ENCODE assay signal across 9 cellular contexts in the genomic region with DNA sequence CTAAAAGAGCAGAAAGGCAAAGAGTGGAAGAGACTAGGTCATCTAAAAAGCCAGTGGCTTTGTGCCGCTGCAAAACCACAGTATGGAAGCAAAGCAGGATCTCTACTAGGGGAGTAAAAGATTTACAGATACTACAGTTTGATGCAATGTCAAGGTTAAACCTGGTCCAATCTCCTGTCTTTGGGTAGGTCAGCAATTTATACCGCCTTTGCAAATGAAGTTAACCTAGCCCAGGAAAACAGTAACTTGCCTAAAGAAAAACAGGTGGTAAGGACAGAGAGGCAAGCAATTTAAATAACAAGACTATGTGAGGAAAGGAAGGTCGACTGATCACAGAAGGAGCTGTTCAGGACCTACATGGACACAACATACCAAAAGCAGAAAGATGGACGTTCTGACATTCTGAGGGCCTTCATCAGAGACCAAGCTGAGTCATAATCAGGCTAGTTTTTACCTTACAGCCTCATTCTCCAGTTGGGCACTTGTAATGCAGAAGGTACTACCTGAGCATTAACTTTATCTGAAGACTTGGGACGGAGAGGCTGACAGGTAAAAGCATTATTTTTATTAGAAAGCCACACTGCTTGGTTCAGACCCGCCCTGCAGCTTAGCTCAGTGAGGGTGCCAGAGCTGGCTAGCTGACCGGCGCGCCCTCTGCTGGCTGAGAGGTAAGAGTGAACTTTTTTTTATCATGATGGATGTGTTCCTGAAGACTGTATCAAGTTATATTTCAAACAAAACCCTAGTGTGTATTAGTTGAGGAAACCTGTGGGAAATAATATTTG. TPM values are rescaled to one million over a fixed set of nuclear protein-coding genes. Genes with fewer than 3 reads are reported as not detected.
DNase-seq lines count a peak whose midpoint lies in the region; ATAC-seq and TF ChIP-seq lines count a peak whose summit lies in the region.
"Had no signal": no experiment of that assay in that cellular context is flagged by ENCODE, and none has a peak within 500 bp of the region (broad histone marks: within the 10 kb centered on the region; RNA-seq: fewer than 3 reads in every experiment).

No MANE protein-coding gene starts in this region.

- H3K27ac Mint-ChIP-seq in naive thymus-derived CD4-positive, alpha-beta T cell: peak overlapping the region in 4 of 9 donors; percentile 38 to 88 (median 65)
- peak overlapping the region; percentile 52 for H3K27ac Mint-ChIP-seq in stimulated activated effector memory CD8-positive, alpha-beta T cell treated with anti-CD3 and anti-CD28 coated beads, Interleukin-12 subunit alpha, Interleukin-12 subunit beta, amount 100 ng/mL, for 72 hours

- H3K36me3 ChIP-seq in HUES48 (ENCODE audit: control insufficient read depth, insufficient read depth, low read length) (no peaks in the 10 kb centered on the region), OCI-LY7 (ENCODE audit: insufficient read depth, low read length) (no peaks in the 10 kb centered on the region)
- no peaks in the 10 kb centered on the region for H3K36me3 ChIP-seq in naive thymus-derived CD4-positive, alpha-beta T cell (ENCODE audit: control insufficient read depth in 2 of 3, insufficient read depth in 3 of 3, low read length in 3 of 3)

- H3K4me2 ChIP-seq in OCI-LY7 (ENCODE audit: low read length): peak overlapping the region; percentile 47

- H3K79me2 ChIP-seq in OCI-LY7 (ENCODE audit: insufficient read depth, low read depth, low read length): no peaks in the 10 kb centered on the region

- H3K4me3 ChIP-seq in HUES48 (ENCODE audit: low read depth, low read length) (peak overlapping the region; percentile 47), OCI-LY7 (ENCODE audit: low read depth, low read length, poor library complexity, severe bottlenecking) (peak overlapping the region; percentile 33)
- H3K4me3 ChIP-seq in naive thymus-derived CD4-positive, alpha-beta T cell (ENCODE audit: low read length): peak overlapping the region; percentile 31

- BruUV-seq in OCI-LY7 (replicated peaks; lab: Mats Ljungman, UMichigan): no TSS peak

- no peaks in the 10 kb centered on the region for H3K9me2 ChIP-seq in OCI-LY7 (ENCODE audit: insufficient read depth, low read length)

- H3K9me3 Mint-ChIP-seq in naive thymus-derived CD4-positive, alpha-beta T cell: no peaks in the 10 kb centered on the region
- H3K9me3 Mint-ChIP-seq in stimulated activated effector memory CD8-positive, alpha-beta T cell treated with anti-CD3 and anti-CD28 coated beads, Interleukin-12 subunit alpha, Interleukin-12 subunit beta, amount 100 ng/mL, for 72 hours: no peaks in the 10 kb centered on the region

- peak overlapping the region; percentile 83; the same call in 1 of the 2 replicates for H2AFZ ChIP-seq in OCI-LY7 (ENCODE audit: low read length)

- ATAC-seq in GM21367 (IDR thresholded peaks at IDR 0.05; ENCODE audit: unreplicated experiment) (peak; percentile 77), esophagus mucosa (peak; percentile 89)
- peak; percentile 93 for ATAC-seq in naive thymus-derived CD4-positive, alpha-beta T cell
- ATAC-seq in stimulated activated effector memory CD8-positive, alpha-beta T cell treated with anti-CD3 and anti-CD28 coated beads, Interleukin-12 subunit alpha, Interleukin-12 subunit beta, amount 100 ng/mL, for 72 hours: peak; percentile 89

- no peaks in the 10 kb centered on the region for H3K27me3 ChIP-seq in HUES48 (ENCODE audit: control insufficient read depth, insufficient read depth, low read length)
- no peaks in the 10 kb centered on the region for H3K27me3 ChIP-seq in naive thymus-derived CD4-positive, alpha-beta T cell (ENCODE audit: control insufficient read depth in 2 of 2, insufficient read depth in 2 of 2, low read length in 2 of 2)

- H3K9me3 ChIP-seq in HUES48 (ENCODE audit: control insufficient read depth, insufficient read depth, low read length) (no peaks in the 10 kb centered on the region), OCI-LY7 (ENCODE audit: low read length) (no peaks in the 10 kb centered on the region)
- no peaks in the 10 kb centered on the region for H3K9me3 ChIP-seq in naive thymus-derived CD4-positive, alpha-beta T cell (ENCODE audit: control insufficient read depth in 2 of 3, low read length in 3 of 3)

- H3K4me1 ChIP-seq in HUES48 (ENCODE audit: control insufficient read depth, insufficient read depth, low read length) (peaks cover 36% of the 10 kb centered on the region), OCI-LY7 (ENCODE audit: insufficient read depth, low read length, poor library complexity, severe bottlenecking) (peaks cover 7% of the 10 kb centered on the region)
- peaks cover 4 to 9% of the 10 kb centered on the region in 2 donors for H3K4me1 ChIP-seq in naive thymus-derived CD4-positive, alpha-beta T cell (ENCODE audit: control insufficient read depth in 2 of 2, insufficient read depth in 2 of 2, low read length in 2 of 2)

- peaks cover 0 to 6% (median 0%) of the 10 kb centered on the region in 5 donors for H3K27me3 Mint-ChIP-seq in naive thymus-derived CD4-positive, alpha-beta T cell

- no peak overlapping the region for H3K9ac ChIP-seq in HUES48 (ENCODE audit: low read depth, low read length)

- intact Hi-C loops in OCI-LY7 (cut with micrococcal nuclease; ENCODE audit: unreplicated experiment): loop anchor here (1.0 kb wide), 3 partner anchors 104 to 169 kb away; no protein-coding TSS in a partner anchor
- intact Hi-C loops in naive thymus-derived CD4-positive, alpha-beta T cell (cut with micrococcal nuclease): loop anchor here (1.0 to 5.0 kb wide), 8 partner anchors 11 to 646 kb away; a partner anchor contains a TSS

- POLR2A ChIA-PET in OCI-LY7 (lab: Charles Lee): interaction anchor here (0.5 to 0.9 kb wide), 4 partner anchors 22 to 322 kb away, joined by 3 to 4 read pairs (median 3); no protein-coding TSS in a partner anchor
- POLR2A ChIA-PET in naive thymus-derived CD4-positive, alpha-beta T cell (lab: Charles Lee): interaction anchor here (0.7 to 5.1 kb wide), 7 partner anchors 12 to 171 kb away, joined by 3 to 86 read pairs (median 5); a partner anchor contains a TSS

- TF ChIP-seq CTCF in OCI-LY7 (conservative IDR thresholded peaks at IDR 0.05; ENCODE audit: low read length): peak; percentile 84

- DNase-seq in COLO829 (ENCODE audit: low spot score) (peak; percentile 48), OCI-LY7 (ENCODE audit: low spot score) (peak; percentile 69)
- peak; percentile 81 for DNase-seq in activated T-cell treated with anti-CD3 and anti-CD28 coated beads, Interleukin-2, amount 50 U/mL, for 1 hour
- DNase-seq in naive thymus-derived CD4-positive, alpha-beta T cell: peak; percentile 58 to 83 (median 78)
- DNase-seq in stimulated activated effector memory CD8-positive, alpha-beta T cell treated with anti-CD3 and anti-CD28 coated beads, Interleukin-12 subunit alpha, Interleukin-12 subunit beta, amount 100 ng/mL, for 72 hours (ENCODE audit: low spot score in 2 of 2): peak; percentile 75 to 84

- peaks cover 8 to 43% (median 21%) of the 10 kb centered on the region in 7 donors for H3K4me1 Mint-ChIP-seq in naive thymus-derived CD4-positive, alpha-beta T cell
- H3K4me1 Mint-ChIP-seq in stimulated activated effector memory CD8-positive, alpha-beta T cell treated with anti-CD3 and anti-CD28 coated beads, Interleukin-12 subunit alpha, Interleukin-12 subunit beta, amount 100 ng/mL, for 72 hours: peaks cover 34% of the 10 kb centered on the region

- H3K27ac ChIP-seq in HUES48 (ENCODE audit: low read depth, low read length) (peak overlapping the region; percentile 11), OCI-LY7 (ENCODE audit: low read depth, low read length, poor library complexity, severe bottlenecking) (no peak overlapping the region)
- no peak overlapping the region for H3K27ac ChIP-seq in naive thymus-derived CD4-positive, alpha-beta T cell (ENCODE audit: low read depth, low read length)

- peaks cover 0 to 11% (median 0%) of the 10 kb centered on the region in 5 donors for H3K36me3 Mint-ChIP-seq in naive thymus-derived CD4-positive, alpha-beta T cell
- no peaks in the 10 kb centered on the region for H3K36me3 Mint-ChIP-seq in stimulated activated effector memory CD8-positive, alpha-beta T cell treated with anti-CD3 and anti-CD28 coated beads, Interleukin-12 subunit alpha, Interleukin-12 subunit beta, amount 100 ng/mL, for 72 hours

- H3K4me3 Mint-ChIP-seq in naive thymus-derived CD4-positive, alpha-beta T cell: peak overlapping the region; percentile 49 to 85 (median 76)
- H3K4me3 Mint-ChIP-seq in stimulated activated effector memory CD8-positive, alpha-beta T cell treated with anti-CD3 and anti-CD28 coated beads, Interleukin-12 subunit alpha, Interleukin-12 subunit beta, amount 100 ng/mL, for 72 hours: peak overlapping the region; percentile 59

- no peaks in the 10 kb centered on the region for H4K20me1 ChIP-seq in OCI-LY7 (ENCODE audit: insufficient read depth, low read length)

- CTCF ChIA-PET in OCI-LY7 (lab: Charles Lee; ENCODE audit: unreplicated experiment): interaction anchor here (0.6 to 3.1 kb wide), 3 partner anchors 17 to 281 kb away, joined by 3 to 31 read pairs (median 3); no protein-coding TSS in a partner anchor
- CTCF ChIA-PET in naive thymus-derived CD4-positive, alpha-beta T cell (lab: Charles Lee): interaction anchor here (0.5 to 7.1 kb wide), 19 partner anchors 10 to 525 kb away, joined by 3 to 198 read pairs (median 4); a partner anchor contains a TSS

RNA-seq across cellular contexts. Expression of a gene that starts 15.9 kb away (rescaled TPM):
- not detected in 2 replicates for total RNA-seq in OCI-LY7 (2014; rRNA removed; shearing (Covaris generic))
- total RNA-seq in OCI-LY7 (2022) (not detected in 2 replicates), esophagus mucosa (0.28 TPM)
- under 1 TPM in 1 of 5 experiments, not detected in 4; 0.82 TPM for total RNA-seq in naive thymus-derived CD4-positive, alpha-beta T cell
- polyA plus RNA-seq in naive thymus-derived CD4-positive, alpha-beta T cell: not detected
- polyA plus RNA-seq: esophagus had no signal
